ENCODE assay signal across 19 cellular contexts in genomic region chr2:200456567-200456966, GRCh38. TPM values are rescaled to one million over a fixed set of nuclear protein-coding genes. Genes with fewer than 3 reads are reported as not detected.
A peak's percentile ranks its signal among the peaks of the same experiment; 100 is the strongest.
DNase-seq lines count a peak whose midpoint lies in the region; ATAC-seq and TF ChIP-seq lines count a peak whose summit lies in the region.
"Had no signal": no experiment of that assay in that cellular context is flagged by ENCODE, and none has a peak within 500 bp of the region (broad histone marks: within the 10 kb centered on the region; RNA-seq: fewer than 3 reads in every experiment).

No MANE protein-coding gene starts in this region.

- H3K27me3 ChIP-seq in heart left ventricle (no peaks in the 10 kb centered on the region), subcutaneous abdominal adipose tissue (ENCODE audit: control insufficient read depth in 5 of 5, insufficient read depth in 4 of 5, low read length in 5 of 5) (no peaks in the 10 kb centered on the region)
- H3K27me3 ChIP-seq: adrenal gland, cardiac muscle cell, Peyer's patch had no signal

- intact Hi-C loops in activated CD4-positive, alpha-beta T cell treated with anti-CD3 and anti-CD28 coated beads for 36 hours (cut with DNase I, micrococcal nuclease): loop anchor here (5.0 kb wide), 3 partner anchors 49 to 806 kb away; partner anchors contain the start of gene CASP8 (in 1 of the 2)
- intact Hi-C loops in heart left ventricle (cut with DNase I): loop anchor here in 1 of 10 donors (10.0 kb wide), 1 partner anchor 152 kb away; the partner anchor contains the start of gene SPATS2L

- H3K36me3 ChIP-seq in heart left ventricle: peaks cover 0 to 35% (median 8%) of the 10 kb centered on the region in 9 donors
- H3K36me3 ChIP-seq in subcutaneous abdominal adipose tissue (ENCODE audit: control insufficient read depth in 5 of 5, insufficient read depth in 5 of 5, low read length in 5 of 5): peaks cover 0 to 9% (median 6%) of the 10 kb centered on the region in 5 donors
- H3K36me3 ChIP-seq: adrenal gland, cardiac muscle cell had no signal

- H3K4me1 Mint-ChIP-seq in activated CD4-positive, alpha-beta T cell treated with anti-CD3 and anti-CD28 coated beads for 36 hours: peaks cover 33% of the 10 kb centered on the region
- peaks cover 17% of the 10 kb centered on the region for H3K4me1 Mint-ChIP-seq in T-helper 17 cell
- peaks cover 0 to 18% (median 0%) of the 10 kb centered on the region in 4 donors for H3K4me1 Mint-ChIP-seq in naive thymus-derived CD8-positive, alpha-beta T cell

- WGBS in heart left ventricle, 4 donors: 65 to 73% (median 70%) methylated on average over 2 of the region's 2 CpGs

- no peak for TF ChIP-seq CTCF in heart left ventricle (IDR thresholded peaks at IDR 0.05)

- no peak overlapping the region for H3K9ac ChIP-seq in subcutaneous abdominal adipose tissue (ENCODE audit: low read length in 5 of 5)

- H3K27ac ChIP-seq in heart left ventricle (no peak overlapping the region), subcutaneous abdominal adipose tissue (ENCODE audit: low read depth, low read length) (peak overlapping the region; percentile 72)
- H3K27ac ChIP-seq: cardiac muscle cell had no signal

- no peaks in the 10 kb centered on the region for H3K9me3 Mint-ChIP-seq in activated CD4-positive, alpha-beta T cell treated with anti-CD3 and anti-CD28 coated beads for 36 hours (ENCODE audit: low read depth)
- H3K9me3 Mint-ChIP-seq in naive thymus-derived CD8-positive, alpha-beta T cell: no peaks in the 10 kb centered on the region
- H3K9me3 Mint-ChIP-seq: effector memory CD8-positive, alpha-beta T cell; type B pancreatic cell had no signal

- no peak for DNase-seq in activated CD4-positive, alpha-beta T cell treated with anti-CD3 and anti-CD28 coated beads for 36 hours
- no peak for DNase-seq in activated CD4-positive, alpha-beta T cell treated with anti-CD3 and anti-CD28 coated beads, Interleukin-2, amount 50 U/mL, for 4 hours
- DNase-seq in T-helper 17 cell: no peak
- peak in 1 of 5 donors; percentile 22 for DNase-seq in heart left ventricle
- no peak for DNase-seq in ecto neural progenitor cell (ENCODE audit: low spot score)
- DNase-seq in naive thymus-derived CD8-positive, alpha-beta T cell: no peak
- DNase-seq in activated CD4-positive, alpha-beta T cell treated with anti-CD3 and anti-CD28 coated beads, Interleukin-2, amount 50 U/mL, for 48 hours: no peak
- DNase-seq: activated gamma-delta T cell; effector memory CD8-positive, alpha-beta T cell; GDM1; H7; NCI-H1436 treated with DMSO at 0.1 percent for 48 hours; NCI-H526; stimulated activated naive CD8-positive, alpha-beta T cell treated with anti-CD3 and anti-CD28 coated beads, Interleukin-15, Interleukin-2, amounts not matched to agents 100 U/mL and 50 U/mL, for 24 hours had no signal

- H3K27ac Mint-ChIP-seq in activated CD4-positive, alpha-beta T cell treated with anti-CD3 and anti-CD28 coated beads for 36 hours: peak overlapping the region; percentile 4
- H3K27ac Mint-ChIP-seq in T-helper 17 cell: peak overlapping the region; percentile 79
- no peak overlapping the region for H3K27ac Mint-ChIP-seq in naive thymus-derived CD8-positive, alpha-beta T cell
- H3K27ac Mint-ChIP-seq: type B pancreatic cell had no signal

- H3K4me1 ChIP-seq in heart left ventricle: peaks cover 0 to 30% (median 18%) of the 10 kb centered on the region in 12 donors
- peaks cover 3 to 26% (median 20%) of the 10 kb centered on the region in 5 donors for H3K4me1 ChIP-seq in subcutaneous abdominal adipose tissue (ENCODE audit: control insufficient read depth in 5 of 5, insufficient read depth in 5 of 5, low read length in 5 of 5)
- H3K4me1 ChIP-seq: Peyer's patch had no signal

- no peaks in the 10 kb centered on the region for H3K9me3 ChIP-seq in T-helper 17 cell (ENCODE audit: control insufficient read depth, low read length, poor library complexity, severe bottlenecking)
- no peaks in the 10 kb centered on the region for H3K9me3 ChIP-seq in heart left ventricle
- H3K9me3 ChIP-seq in subcutaneous abdominal adipose tissue (ENCODE audit: control insufficient read depth in 5 of 5, low read length in 5 of 5): no peaks in the 10 kb centered on the region
- H3K9me3 ChIP-seq: adrenal gland, Peyer's patch had no signal

- POLR2A ChIA-PET in activated CD4-positive, alpha-beta T cell treated with anti-CD3 and anti-CD28 coated beads for 36 hours (lab: Charles Lee): no interaction called here
- POLR2A ChIA-PET in naive thymus-derived CD8-positive, alpha-beta T cell (lab: Charles Lee): no interaction called here

- no peaks in the 10 kb centered on the region for H3K27me3 Mint-ChIP-seq in activated CD4-positive, alpha-beta T cell treated with anti-CD3 and anti-CD28 coated beads for 36 hours
- no peaks in the 10 kb centered on the region for H3K27me3 Mint-ChIP-seq in T-helper 17 cell
- peaks cover 0 to 5% (median 0%) of the 10 kb centered on the region in 5 donors for H3K27me3 Mint-ChIP-seq in naive thymus-derived CD8-positive, alpha-beta T cell
- H3K27me3 Mint-ChIP-seq: effector memory CD8-positive, alpha-beta T cell; type B pancreatic cell had no signal

- H3K4me3 ChIP-seq in heart left ventricle: no peak overlapping the region
- no peak overlapping the region for H3K4me3 ChIP-seq in subcutaneous abdominal adipose tissue (ENCODE audit: low read depth in 1 of 5, low read length in 5 of 5)
- H3K4me3 ChIP-seq: adrenal gland, cardiac muscle cell, Peyer's patch had no signal

- CTCF ChIA-PET in activated CD4-positive, alpha-beta T cell treated with anti-CD3 and anti-CD28 coated beads for 36 hours (lab: Charles Lee): interaction anchor here (0.7 to 1.7 kb wide), 4 partner anchors 11 to 476 kb away, joined by 3 to 5 read pairs (median 3); no protein-coding TSS in a partner anchor

- no peak overlapping the region for H3K4me3 Mint-ChIP-seq in activated CD4-positive, alpha-beta T cell treated with anti-CD3 and anti-CD28 coated beads for 36 hours
- no peak overlapping the region for H3K4me3 Mint-ChIP-seq in T-helper 17 cell
- H3K4me3 Mint-ChIP-seq in naive thymus-derived CD8-positive, alpha-beta T cell: no peak overlapping the region
- H3K4me3 Mint-ChIP-seq: effector memory CD8-positive, alpha-beta T cell; type B pancreatic cell had no signal

- TF ChIP-seq POLR2A in heart left ventricle (IDR thresholded peaks at IDR 0.05): no peak

- ATAC-seq in activated CD4-positive, alpha-beta T cell treated with anti-CD3 and anti-CD28 coated beads for 36 hours: no peak
- no peak for ATAC-seq in T-helper 17 cell
- peak; percentile 77 to 91 (median 83) for ATAC-seq in heart left ventricle
- ATAC-seq in naive thymus-derived CD8-positive, alpha-beta T cell: no peak

- no peaks in the 10 kb centered on the region for H3K36me3 Mint-ChIP-seq in activated CD4-positive, alpha-beta T cell treated with anti-CD3 and anti-CD28 coated beads for 36 hours (ENCODE audit: low read depth)
- H3K36me3 Mint-ChIP-seq in T-helper 17 cell (ENCODE audit: low read depth): no peaks in the 10 kb centered on the region
- peaks cover 0 to 3% (median 0%) of the 10 kb centered on the region in 3 donors for H3K36me3 Mint-ChIP-seq in naive thymus-derived CD8-positive, alpha-beta T cell

RNA-seq across cellular contexts. Expression of gene KCTD18, which starts 53.3 kb away (rescaled TPM):
- total RNA-seq in activated CD4-positive, alpha-beta T cell treated with anti-CD3 and anti-CD28 coated beads for 36 hours: 10 to 100 TPM; 15.9 to 17.4 TPM
- total RNA-seq in T-helper 17 cell (10 to 100 TPM; 13.4 to 19.2 TPM), heart left ventricle (10 to 100 TPM in 7 of 9 donors, 1 to 10 TPM in 2; 8.8 to 16.0 (median 11.8) TPM)
- 1 to 10 TPM; 3.6 to 9.1 TPM for polyA plus RNA-seq in heart left ventricle
- total RNA-seq in naive thymus-derived CD8-positive, alpha-beta T cell: 10 to 100 TPM; 19.1 to 19.6 TPM
- 10 to 100 TPM; 12.6 to 16.5 (median 14.0) TPM for polyA plus RNA-seq in naive thymus-derived CD8-positive, alpha-beta T cell

Comparison
In these comparisons a context has a peak if more than half of its experiments do, and no peak if none do; other contexts are left out.
1. ATAC-seq: peak in heart left ventricle (4 of 4); none in activated CD4-positive, alpha-beta T cell treated with anti-CD3 and anti-CD28 coated beads for 36 hours (single experiment), T-helper 17 cell (single experiment) and naive thymus-derived CD8-positive, alpha-beta T cell (0 of 2).
2. H3K27ac Mint-ChIP-seq: peak in activated CD4-positive, alpha-beta T cell treated with anti-CD3 and anti-CD28 coated beads for 36 hours (single experiment) and T-helper 17 cell (single experiment); none in naive thymus-derived CD8-positive, alpha-beta T cell (0 of 10).